Comparison of ENCODE assay signal across 8 cellular contexts in genomic region chr18:23585897-23586248, GRCh38. TPM values are rescaled to one million over a fixed set of nuclear protein-coding genes. Genes with fewer than 3 reads are reported as not detected.
A peak's percentile ranks its signal among the peaks of the same experiment; 100 is the strongest.
DNase-seq lines count a peak whose midpoint lies in the region; ATAC-seq, FAIRE-seq and TF ChIP-seq lines count a peak whose summit lies in the region.

No MANE protein-coding gene starts in this region.

- H3K9me3 Mint-ChIP-seq in activated T-cell treated with anti-CD3 and anti-CD28 coated beads, Interleukin-2, amount 50 U/mL, for 4 hours = no peaks in the 10 kb centered on the region

- peaks cover 3% of the 10 kb centered on the region for H3K36me3 Mint-ChIP-seq in activated T-cell treated with anti-CD3 and anti-CD28 coated beads, Interleukin-2, amount 50 U/mL, for 4 hours (ENCODE audit: insufficient read depth)

- no peak for FAIRE-seq in H54 (lab: Jason Lieb, UNC)

- H3K4me3 Mint-ChIP-seq in activated T-cell treated with anti-CD3 and anti-CD28 coated beads, Interleukin-2, amount 50 U/mL, for 4 hours = peak overlapping the region; percentile 92

- H3K27ac ChIP-seq in SK-N-MC = no peak overlapping the region

- H3K27me3 ChIP-seq in skeletal muscle satellite cell (ENCODE audit: control insufficient read depth, insufficient read depth, low read length) = no peaks in the 10 kb centered on the region

- H3K9me3 ChIP-seq in SK-N-MC (ENCODE audit: low read depth, low read length) = no peaks in the 10 kb centered on the region
- no peaks in the 10 kb centered on the region for H3K9me3 ChIP-seq in skeletal muscle satellite cell (replicated peaks; ENCODE audit: low read length)

- DNase-seq in activated T-cell treated with anti-CD3 and anti-CD28 coated beads, Interleukin-2, amount 50 U/mL, for 4 hours = no peak
- DNase-seq in activated T-cell treated with anti-CD3 and anti-CD28 coated beads for 4 hours (no peak), SK-N-MC (ENCODE audit: low read depth, low spot score) (no peak), fibroblast of villous mesenchyme (ENCODE audit: low read depth) (no peak), KG1 (lab: John Stamatoyannopoulos, UW) (no peak), AG20443 (ENCODE audit: low spot score) (no peak), H54 (ENCODE audit: insufficient read length, low spot score) (no peak)

- peaks cover 40% of the 10 kb centered on the region for H3K4me1 ChIP-seq in skeletal muscle satellite cell (ENCODE audit: control insufficient read depth, insufficient read depth, low read length)

- no peak for ATAC-seq in activated T-cell treated with anti-CD3 and anti-CD28 coated beads, Interleukin-2, amount 50 U/mL, for 4 hours

- no peak for TF ChIP-seq CTCF in fibroblast of villous mesenchyme (IDR thresholded peaks at IDR 0.05; ENCODE audit: insufficient read depth, low read depth, low read length)

- no peaks in the 10 kb centered on the region for H3K36me3 ChIP-seq in SK-N-MC (ENCODE audit: insufficient read depth, low read length)
- H3K36me3 ChIP-seq in skeletal muscle satellite cell (ENCODE audit: insufficient read depth, low read length) = no peaks in the 10 kb centered on the region

- no peak for TF ChIP-seq POLR2A in H54 (IDR thresholded peaks at IDR 0.05; ENCODE audit: low read depth, low read length)

- H3K4me2 ChIP-seq in skeletal muscle satellite cell (ENCODE audit: low read length) = peak overlapping the region; percentile 97

- H3K4me3 ChIP-seq in SK-N-MC (peak overlapping the region; percentile 92), fibroblast of villous mesenchyme (ENCODE audit: low read depth, low read length) (peak overlapping the region; percentile 92), skeletal muscle satellite cell (ENCODE audit: low read length) (peak overlapping the region; percentile 94)

- H3K27me3 Mint-ChIP-seq in activated T-cell treated with anti-CD3 and anti-CD28 coated beads, Interleukin-2, amount 50 U/mL, for 4 hours (ENCODE audit: low read depth) = no peaks in the 10 kb centered on the region

- peaks cover 47% of the 10 kb centered on the region for H3K4me1 Mint-ChIP-seq in activated T-cell treated with anti-CD3 and anti-CD28 coated beads, Interleukin-2, amount 50 U/mL, for 4 hours (ENCODE audit: low read depth)

- peak overlapping the region; percentile 84 for H3K9ac ChIP-seq in SK-N-MC (ENCODE audit: insufficient read length)
- peak overlapping the region; percentile 99 for H3K9ac ChIP-seq in skeletal muscle satellite cell (ENCODE audit: low read depth, low read length)

RNA-seq across cellular contexts. Expression of gene NPC1, which starts 0.4 kb away (rescaled TPM):
- 10 to 100 TPM; 15.9 to 25.4 (median 19.0) TPM for total RNA-seq in activated T-cell treated with anti-CD3 and anti-CD28 coated beads, Interleukin-2, amount 50 U/mL, for 4 hours
- 34.5 and 38.4 TPM in 2 replicates for total RNA-seq in fibroblast of villous mesenchyme
- total RNA-seq in skeletal muscle satellite cell (2012; rRNA removed) = 38.0 and 72.2 TPM in 2 replicates
